In the genomic region with DNA sequence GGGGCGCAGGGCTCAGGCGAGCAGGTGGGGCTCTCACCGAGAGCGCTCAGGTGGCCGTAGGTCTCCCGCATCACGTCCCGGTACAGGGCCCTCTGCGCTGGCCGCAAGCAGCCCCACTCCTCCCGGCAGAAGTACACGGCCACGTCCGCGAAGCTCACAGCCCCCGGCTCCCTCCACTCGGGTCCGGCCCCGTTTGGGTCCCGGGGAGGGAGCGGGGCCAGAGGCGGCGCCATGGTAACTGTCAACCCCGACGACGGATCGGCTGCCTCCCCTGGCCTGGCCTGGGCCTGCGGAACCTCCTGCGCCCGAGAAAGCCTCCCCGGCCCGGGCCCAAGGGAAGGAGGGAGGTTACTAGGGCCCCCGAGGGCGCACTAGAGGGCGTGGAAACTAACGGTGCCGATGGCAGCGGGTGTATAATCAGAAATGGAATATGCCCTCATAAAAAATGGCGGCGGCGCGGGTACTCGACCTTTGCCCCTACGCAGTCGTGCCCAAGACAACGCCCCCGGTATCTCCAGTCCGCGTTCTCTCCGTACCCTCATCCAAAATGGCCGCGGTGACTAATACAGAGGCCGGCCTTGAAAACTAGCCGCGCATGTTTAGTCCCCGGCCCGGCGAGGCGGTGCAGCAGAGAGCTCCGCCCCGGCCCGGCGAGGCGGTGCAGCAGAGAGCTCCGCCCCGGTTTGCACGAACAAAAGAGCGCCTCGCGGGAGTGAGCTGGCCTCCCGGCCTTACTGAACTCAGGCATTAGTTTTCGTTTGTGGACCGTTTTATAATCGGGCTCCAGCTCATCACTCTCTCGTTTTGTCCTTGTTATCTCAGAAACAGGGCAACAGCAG, we compare ENCODE assay signal across 8 cellular contexts. TPM values are rescaled to one million over a fixed set of nuclear protein-coding genes. Genes with fewer than 3 reads are reported as not detected.
DNase-seq lines count a peak whose midpoint lies in the region; ATAC-seq, FAIRE-seq and TF ChIP-seq lines count a peak whose summit lies in the region.

Gene ZNF764 (minus strand): TSS at position 425 of the 839 bp plus-strand sequence. CDS start 192 bp downstream, at position 233.

- no peak within 1 kb of the TSS for H2AFZ ChIP-seq in OCI-LY1 (ENCODE audit: low read length)

- FAIRE-seq in D721Med (lab: Jason Lieb, UNC) (no peak), endometrium (lab: Jason Lieb, UNC) (peak; percentile 98)

- H4K20me1 ChIP-seq in OCI-LY1 (ENCODE audit: insufficient read depth, low read length), result no peaks in the 10 kb centered on the region

- no peaks in the 10 kb centered on the region for H3K9me2 ChIP-seq in OCI-LY1 (ENCODE audit: low read depth, low read length)

- H3F3A ChIP-seq in OCI-LY1 (ENCODE audit: insufficient read depth, low read length), result 0 out of 2 replicates have a peak, but pooled peaks cover 3% of the 10 kb centered on the region

- H3K36me3 ChIP-seq in HUES64 (ENCODE audit: insufficient read depth, low read length) (peaks cover 22% of the 10 kb centered on the region), OCI-LY1 (ENCODE audit: insufficient read depth, low read length) (peaks cover 33% of the 10 kb centered on the region)

- H3K4me2 ChIP-seq in OCI-LY1 (ENCODE audit: low read length), result peak within 1 kb of the TSS; percentile 61

- peaks cover 17% of the 10 kb centered on the region for H3K36me3 Mint-ChIP-seq in mesothelial cell of epicardium

- no peaks in the 10 kb centered on the region for H3K27me3 Mint-ChIP-seq in mesothelial cell of epicardium (ENCODE audit: low read depth)

- H3K27ac Mint-ChIP-seq in mesothelial cell of epicardium, result peak within 1 kb of the TSS; percentile 90

- H3K27ac ChIP-seq in HUES64 (ENCODE audit: low read depth, low read length), result peak within 1 kb of the TSS; percentile 91; the same call in 1 of the 2 replicates
- H3K27ac ChIP-seq in OCI-LY1 (ENCODE audit: low read depth, low read length, poor library complexity, severe bottlenecking), result peak within 1 kb of the TSS; percentile 64

- H3K9me3 ChIP-seq in HUES64 (ENCODE audit: insufficient read depth, low read depth, low read length), result no peaks in the 10 kb centered on the region
- H3K9me3 ChIP-seq in OCI-LY1 (ENCODE audit: low read length), result no peaks in the 10 kb centered on the region

- H3K4me1 ChIP-seq in HUES64 (ENCODE audit: insufficient read depth, low read length) (no peaks in the 10 kb centered on the region), OCI-LY1 (ENCODE audit: insufficient read depth, low read length, severe bottlenecking) (peaks cover 21% of the 10 kb centered on the region)

- H3K9ac ChIP-seq in HUES64 (ENCODE audit: low read depth, low read length) (peak within 1 kb of the TSS; percentile 78), OCI-LY1 (ENCODE audit: low read length) (peak within 1 kb of the TSS; percentile 93)

- H3K79me2 ChIP-seq in OCI-LY1 (ENCODE audit: insufficient read depth, low read length), result 0 out of 2 replicates have a peak, but pooled peaks cover 4% of the 10 kb centered on the region

- DNase-seq in D721Med (ENCODE audit: insufficient read length, low spot score) (peak; percentile 90), mesothelial cell of epicardium (ENCODE audit: low spot score in 2 of 2, unreplicated experiment in 2 of 2) (peak; percentile 75 to 86)
- peak; percentile 95 for DNase-seq in activated CD8-positive, alpha-beta memory T cell treated with anti-CD3 and anti-CD28 coated beads, Interleukin-2, amount 50 U/mL, for 4 hours
- DNase-seq in stimulated activated CD8-positive, alpha-beta memory T cell treated with anti-CD3 and anti-CD28 coated beads, Interleukin-15, amount 100 ng/mL, for 48 hours (ENCODE audit: low read depth in 2 of 2), result peak; percentile 96 to 98

- peak within 1 kb of the TSS; percentile 84 for H3K4me3 ChIP-seq in HUES64 (ENCODE audit: low read length)
- H3K4me3 ChIP-seq in OCI-LY1 (ENCODE audit: low read depth, low read length, poor library complexity, severe bottlenecking), result peak within 1 kb of the TSS; percentile 82

- under 1% methylated on average over 75 of the region's 75 CpGs for whole genome bisulfite sequencing in HUES64

- no peaks in the 10 kb centered on the region for H3K27me3 ChIP-seq in HUES64 (ENCODE audit: insufficient read depth, low read length)
- H3K27me3 ChIP-seq in OCI-LY1 (ENCODE audit: insufficient read depth, low read length), result no peaks in the 10 kb centered on the region

- TF ChIP-seq CTCF in D721Med (IDR thresholded peaks at IDR 0.05; ENCODE audit: insufficient read depth, missing control alignments), result no peak
- peak; percentile 13; the same call in 1 of the 2 replicates for TF ChIP-seq CTCF in OCI-LY1 (IDR thresholded peaks at IDR 0.05; ENCODE audit: low read length)
- no peak for TF ChIP-seq CTCF in mesothelial cell of epicardium (IDR thresholded peaks at IDR 0.05; ENCODE audit: unreplicated experiment)

- H3K9me3 Mint-ChIP-seq in mesothelial cell of epicardium, result no peaks in the 10 kb centered on the region

- peaks cover 24% of the 10 kb centered on the region for H3K4me1 Mint-ChIP-seq in mesothelial cell of epicardium

- ATAC-seq in GM21423 (IDR thresholded peaks at IDR 0.05; ENCODE audit: unreplicated experiment), result peak; percentile 92

- H3K4me3 Mint-ChIP-seq in mesothelial cell of epicardium, result peak within 1 kb of the TSS; percentile 80

RNA-seq across cellular contexts. Expression of gene ZNF764, which starts in this region (rescaled TPM):
- 5.2 TPM for polyA plus RNA-seq in HUES64 (2013, experiment 1 of 2)
- 6.0 TPM for polyA plus RNA-seq in HUES64 (2013, experiment 2 of 2)
- total RNA-seq in mesothelial cell of epicardium, result 16.5 to 18.2 TPM (median 17.0 TPM) in 3 replicates

Comparison
In these comparisons a context has a peak if more than half of its experiments do, and no peak if none do; other contexts are left out.
1. Peak in every context shown above with its lines: DNase-seq, ATAC-seq, H3K4me3 ChIP-seq and H3K27ac ChIP-seq.